12 cellular contexts compared by ENCODE assay signal in the genomic region with DNA sequence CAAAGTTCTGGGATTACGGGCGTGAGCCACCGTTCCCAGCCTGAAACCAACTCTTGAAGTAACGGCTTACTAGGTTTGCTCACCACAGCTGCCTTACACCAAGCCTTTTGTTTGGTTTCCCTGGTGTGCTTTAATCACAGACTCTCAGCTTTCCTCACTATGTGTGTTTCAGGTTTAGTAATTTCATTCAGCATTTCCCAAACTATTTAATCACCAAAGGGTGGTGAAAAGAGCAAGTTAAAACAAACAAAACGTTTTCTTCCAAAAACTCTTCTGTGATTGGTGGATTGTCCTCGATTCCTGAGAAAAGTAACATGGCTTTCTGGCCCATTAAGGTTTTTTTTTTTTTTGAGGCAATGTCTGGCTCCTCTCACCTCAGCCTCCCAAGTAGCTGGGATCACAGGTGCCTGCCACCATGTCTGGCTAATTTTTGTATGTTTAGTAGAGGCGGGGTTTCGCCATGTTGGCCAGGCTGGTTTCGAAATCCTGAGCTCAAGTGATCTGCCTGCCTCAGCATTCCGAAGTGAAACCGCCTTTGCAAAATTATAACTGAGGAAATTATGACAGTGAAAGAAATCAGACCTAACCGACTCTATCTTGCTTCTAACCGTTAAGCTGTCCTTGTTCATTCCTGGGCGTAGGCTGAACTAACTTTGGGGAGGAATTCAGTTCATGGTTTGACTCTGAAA. TPM values are rescaled to one million over a fixed set of nuclear protein-coding genes. Genes with fewer than 3 reads are reported as not detected.
A peak's percentile ranks its signal among the peaks of the same experiment; 100 is the strongest.
DNase-seq lines count a peak whose midpoint lies in the region; ATAC-seq and TF ChIP-seq lines count a peak whose summit lies in the region.
"Had no signal": no experiment of that assay in that cellular context is flagged by ENCODE, and none has a peak within 500 bp of the region (broad histone marks: within the 10 kb centered on the region; RNA-seq: fewer than 3 reads in every experiment).

No MANE protein-coding gene starts in this region.

- H2BK120ac ChIP-seq in neuronal stem cell (ENCODE audit: low read depth, low read length): no peak overlapping the region

- no peak overlapping the region for H2BK5ac ChIP-seq in neuronal stem cell (ENCODE audit: low read length)

- H3K4ac ChIP-seq in neuronal stem cell (ENCODE audit: low read length): no peak overlapping the region

- no peak overlapping the region for H4K8ac ChIP-seq in neuronal stem cell (ENCODE audit: low read depth, low read length)

- no peak overlapping the region for H3K4me2 ChIP-seq in neuronal stem cell (ENCODE audit: insufficient read depth, low read length, poor library complexity, severe bottlenecking)

- H2AK5ac ChIP-seq in neuronal stem cell (ENCODE audit: low read depth, low read length): no peak overlapping the region

- H2BK12ac ChIP-seq in neuronal stem cell (ENCODE audit: low read length): no peak overlapping the region

- H2AFZ ChIP-seq in neuronal stem cell (ENCODE audit: low read length): no peak overlapping the region

- no peak overlapping the region for H3K18ac ChIP-seq in neuronal stem cell (ENCODE audit: low read length)

- no peak overlapping the region for H2BK15ac ChIP-seq in neuronal stem cell (ENCODE audit: low read length)

- no peak for DNase-seq in activated T-cell treated with anti-CD3 and anti-CD28 coated beads, Interleukin-2, amount 50 U/mL, for 4 hours
- DNase-seq in activated T-cell treated with anti-CD3 and anti-CD28 coated beads, Interleukin-2, amount 50 U/mL, for 1 hour: no peak
- peak; percentile 58 for DNase-seq in MV-4-11 (lab: John Stamatoyannopoulos, UW)
- no peak for DNase-seq in neural crest cell (ENCODE audit: low read depth, low spot score)
- DNase-seq in activated CD4-positive, CD25-positive, alpha-beta regulatory T cell treated with anti-CD3 and anti-CD28 coated beads, Interleukin-2, amount 50 U/mL, for 72 hours: no peak
- no peak for DNase-seq in neuronal stem cell (ENCODE audit: low spot score)
- DNase-seq in NCI-H1048 (lab: John Stamatoyannopoulos, UW): no peak
- DNase-seq: GF-D8; mesenchymal stem cell; NCI-H2081; stimulated activated CD4-positive, alpha-beta T cell treated with anti-CD3 and anti-CD28 coated beads, Interleukin-4, amount 100 ng/mL, for 1 hour had no signal

- H3K9me3 ChIP-seq in neuronal stem cell (replicated peaks in 1 of 2; ENCODE audit: control insufficient read depth in 2 of 2, insufficient read depth in 1 of 2, low read depth in 1 of 2, low read length in 2 of 2): no peaks in the 10 kb centered on the region

- no peak overlapping the region for H3K27ac ChIP-seq in neuronal stem cell (replicated peaks; ENCODE audit: low read length)

- H3K27me3 Mint-ChIP-seq in activated T-cell treated with anti-CD3 and anti-CD28 coated beads, Interleukin-2, amount 50 U/mL, for 4 hours (ENCODE audit: low read depth): no peaks in the 10 kb centered on the region
- no peaks in the 10 kb centered on the region for H3K27me3 Mint-ChIP-seq in activated naive CD8-positive, alpha-beta T cell
- no peaks in the 10 kb centered on the region for H3K27me3 Mint-ChIP-seq in neural crest cell (ENCODE audit: low read depth)

- no peak for ATAC-seq in activated T-cell treated with anti-CD3 and anti-CD28 coated beads, Interleukin-2, amount 50 U/mL, for 4 hours

- no peak overlapping the region for H3K23ac ChIP-seq in neuronal stem cell (ENCODE audit: low read depth, low read length, poor library complexity)

- no CpG with 5 or more reads among the region's 14 CpGs for WGBS in neuronal stem cell (ENCODE audit: extremely low coverage in 2 of 2, insufficient read length in 2 of 2, insufficient replicate concordance in 1 of 2), 2 donors

- no peak overlapping the region for H3K9ac ChIP-seq in neuronal stem cell (ENCODE audit: low read depth, low read length, poor library complexity)

- no peaks in the 10 kb centered on the region for H3K27me3 ChIP-seq in neuronal stem cell (ENCODE audit: control insufficient read depth in 3 of 3, insufficient read depth in 3 of 3, low read depth in 1 of 3, low read length in 3 of 3)

- H3K4me1 ChIP-seq in neuronal stem cell (ENCODE audit: control insufficient read depth in 2 of 2, insufficient read depth in 1 of 2, low read depth in 1 of 2, low read length in 2 of 2): peaks cover 7 to 11% of the 10 kb centered on the region in 2 donors

- H3K27ac Mint-ChIP-seq in activated naive CD8-positive, alpha-beta T cell: peak overlapping the region; percentile 68
- H3K27ac Mint-ChIP-seq in neural crest cell (ENCODE audit: unreplicated experiment): no peak overlapping the region

- H3K9me3 Mint-ChIP-seq in activated T-cell treated with anti-CD3 and anti-CD28 coated beads, Interleukin-2, amount 50 U/mL, for 4 hours: no peaks in the 10 kb centered on the region
- no peaks in the 10 kb centered on the region for H3K9me3 Mint-ChIP-seq in activated naive CD8-positive, alpha-beta T cell (ENCODE audit: low read depth)
- no peaks in the 10 kb centered on the region for H3K9me3 Mint-ChIP-seq in neural crest cell

- peaks cover 0 to 11% of the 10 kb centered on the region in 2 donors for H3K36me3 ChIP-seq in neuronal stem cell (replicated peaks in 1 of 2; ENCODE audit: control insufficient read depth in 2 of 2, insufficient read depth in 2 of 2, low read length in 2 of 2)

- TF ChIP-seq CTCF in neural crest cell (conservative IDR thresholded peaks at IDR 0.05): no peak

- H3K4me3 Mint-ChIP-seq in activated T-cell treated with anti-CD3 and anti-CD28 coated beads, Interleukin-2, amount 50 U/mL, for 4 hours: peak overlapping the region; percentile 99
- H3K4me3 Mint-ChIP-seq in activated naive CD8-positive, alpha-beta T cell: peak overlapping the region; percentile 96
- peak overlapping the region; percentile 97 for H3K4me3 Mint-ChIP-seq in neural crest cell

- no peaks in the 10 kb centered on the region for H3K79me1 ChIP-seq in neuronal stem cell (ENCODE audit: low read depth, low read length)

- no peak overlapping the region for H3K14ac ChIP-seq in neuronal stem cell (ENCODE audit: low read length)

- no peak overlapping the region for H4K91ac ChIP-seq in neuronal stem cell (ENCODE audit: low read depth, low read length, poor library complexity)

- no peak overlapping the region for H3K4me3 ChIP-seq in neuronal stem cell (ENCODE audit: low read length in 2 of 2)

- peaks cover 5% of the 10 kb centered on the region for H3K36me3 Mint-ChIP-seq in activated T-cell treated with anti-CD3 and anti-CD28 coated beads, Interleukin-2, amount 50 U/mL, for 4 hours (ENCODE audit: insufficient read depth)
- no peaks in the 10 kb centered on the region for H3K36me3 Mint-ChIP-seq in activated naive CD8-positive, alpha-beta T cell
- no peaks in the 10 kb centered on the region for H3K36me3 Mint-ChIP-seq in neural crest cell (ENCODE audit: low read depth)

- peaks cover 49% of the 10 kb centered on the region for H3K4me1 Mint-ChIP-seq in activated T-cell treated with anti-CD3 and anti-CD28 coated beads, Interleukin-2, amount 50 U/mL, for 4 hours (ENCODE audit: low read depth)
- peaks cover 45% of the 10 kb centered on the region for H3K4me1 Mint-ChIP-seq in activated naive CD8-positive, alpha-beta T cell (ENCODE audit: low read depth)
- H3K4me1 Mint-ChIP-seq in neural crest cell: peaks cover 47% of the 10 kb centered on the region

RNA-seq across cellular contexts. Expression of gene ZFYVE26, which starts 1.5 kb away (rescaled TPM):
- total RNA-seq in activated T-cell treated with anti-CD3 and anti-CD28 coated beads, Interleukin-2, amount 50 U/mL, for 4 hours: 10 to 100 TPM; 12.3 to 13.6 (median 12.8) TPM
- 24.3 TPM in 2 replicates for total RNA-seq in neural crest cell
- polyA plus RNA-seq in neuronal stem cell (2013, experiment 1 of 2): 5.0 TPM
- polyA plus RNA-seq in neuronal stem cell (2013, experiment 2 of 2): 3.8 TPM

RNA-seq across cellular contexts. Expression of gene RAD51B, which starts 1.7 kb away (rescaled TPM):
- 10 to 100 TPM; 10.6 to 16.1 (median 14.2) TPM for total RNA-seq in activated T-cell treated with anti-CD3 and anti-CD28 coated beads, Interleukin-2, amount 50 U/mL, for 4 hours
- total RNA-seq in neural crest cell: 14.6 and 16.7 TPM in 2 replicates
- polyA plus RNA-seq in neuronal stem cell (2013, experiment 1 of 2): 7.5 TPM
- polyA plus RNA-seq in neuronal stem cell (2013, experiment 2 of 2): 7.7 TPM
